17 cellular contexts compared by ENCODE assay signal in genomic region chr13:77079902-77080413, GRCh38. TPM values are rescaled to one million over a fixed set of nuclear protein-coding genes. Genes with fewer than 3 reads are reported as not detected.
DNase-seq lines count a peak whose midpoint lies in the region; ATAC-seq, FAIRE-seq and TF ChIP-seq lines count a peak whose summit lies in the region.
"Had no signal": no experiment of that assay in that cellular context is flagged by ENCODE, and none has a peak within 500 bp of the region (broad histone marks: within the 10 kb centered on the region; RNA-seq: fewer than 3 reads in every experiment).

No MANE protein-coding gene starts in this region.

- TF ChIP-seq POLR2A in endothelial cell of umbilical vein (IDR thresholded peaks at IDR 0.05; ENCODE audit: low read depth, low read length), result no peak

- no peak for DNase-seq in activated T-cell treated with anti-CD3 and anti-CD28 coated beads, Interleukin-2, amount 50 U/mL, for 24 hours
- no peak for DNase-seq in activated T-cell treated with anti-CD3 and anti-CD28 coated beads, Interleukin-2, amount 50 U/mL, for 1 hour
- DNase-seq in amniotic epithelial cell (ENCODE audit: low read depth) (peak; percentile 13), endothelial cell of umbilical vein (ENCODE audit: low read depth, low spot score) (no peak), thoracic aorta (ENCODE audit: low spot score) (no peak), amygdala (lab: John Stamatoyannopoulos, UW) (no peak)
- DNase-seq in stimulated activated CD4-positive, alpha-beta T cell treated with anti-CD3 and anti-CD28 coated beads, Interleukin-2, amount 100 ng/mL, for 24 hours, result no peak
- DNase-seq: DMS 273 treated with DMSO at 0.1 percent for 48 hours, Karpas-422, NCI-H187 treated with DMSO at 0.1 percent for 48 hours, NCI-H510A, NCI-H82, SHP77 had no signal

- H3K4me2 ChIP-seq in endothelial cell of umbilical vein (ENCODE audit: insufficient read depth, low read length), result no peak overlapping the region
- H3K4me2 ChIP-seq: BLaER1 treated with 17β-estradiol and CSF1 and Interleukin-3, amounts not matched to agents 10 nM and 100 nM had no signal

- H3K27ac ChIP-seq in endothelial cell of umbilical vein (ENCODE audit: insufficient read depth, low read depth, low read length), result no peak overlapping the region
- H3K27ac ChIP-seq in thoracic aorta, result peak overlapping the region; percentile 59 to 78
- H3K27ac ChIP-seq: BLaER1 treated with 17β-estradiol and CSF1 and Interleukin-3, amounts not matched to agents 10 nM and 100 nM had no signal

- no TSS peak for BruUV-seq in endothelial cell of umbilical vein (replicated peaks; lab: Mats Ljungman, UMichigan)

- CTCF ChIA-PET in endothelial cell of umbilical vein (lab: Charles Lee), result interaction anchor here (1.2 to 1.4 kb wide), 2 partner anchors 10 to 14 kb away, joined by 4 read pairs; no protein-coding TSS in a partner anchor

- H3K27me3 ChIP-seq in endothelial cell of umbilical vein (ENCODE audit: control insufficient read depth in 2 of 2, insufficient read depth in 2 of 2, low read length in 2 of 2) (no peaks in the 10 kb centered on the region), thoracic aorta (replicated peaks; ENCODE audit: insufficient read depth) (no peaks in the 10 kb centered on the region)
- H3K27me3 ChIP-seq: BLaER1 treated with 17β-estradiol and CSF1 and Interleukin-3, amounts not matched to agents 10 nM and 100 nM had no signal

- POLR2A ChIA-PET in endothelial cell of umbilical vein (lab: Charles Lee), result no interaction called here

- FAIRE-seq in endothelial cell of umbilical vein (lab: Jason Lieb, UNC), result peak; percentile 21
- FAIRE-seq: H1 had no signal

- peak overlapping the region; percentile 35 for H3K27ac Mint-ChIP-seq in activated T-cell treated with anti-CD3 and anti-CD28 coated beads, Interleukin-2, amount 50 U/mL, for 24 hours

- dilution Hi-C loops in endothelial cell of umbilical vein (cut with MboI; ENCODE audit: extremely low pct_ligation_motif_present, low sequenced_read_pairs), result no loop called here

- H3K36me3 ChIP-seq in endothelial cell of umbilical vein (ENCODE audit: control insufficient read depth in 2 of 2, extremely low read depth in 1 of 2, insufficient read depth in 2 of 2, low read length in 2 of 2), result peaks cover 12 to 24% of the 10 kb centered on the region in 2 experiments
- H3K36me3 ChIP-seq in thoracic aorta, result peaks cover 12% of the 10 kb centered on the region

- H3K4me1 ChIP-seq in endothelial cell of umbilical vein (ENCODE audit: control insufficient read depth, extremely low read depth, insufficient read depth, low read length) (no peaks in the 10 kb centered on the region), thoracic aorta (ENCODE audit: control insufficient read depth in 1 of 2, low read depth in 2 of 2) (peaks cover 7 to 31% of the 10 kb centered on the region in 2 donors)
- H3K4me1 ChIP-seq: BLaER1 treated with 17β-estradiol and CSF1 and Interleukin-3, amounts not matched to agents 10 nM and 100 nM had no signal

- H3K4me3 Mint-ChIP-seq in activated T-cell treated with anti-CD3 and anti-CD28 coated beads, Interleukin-2, amount 50 U/mL, for 24 hours, result no peak overlapping the region

- H3K9me3 Mint-ChIP-seq in activated T-cell treated with anti-CD3 and anti-CD28 coated beads, Interleukin-2, amount 50 U/mL, for 24 hours, result no peaks in the 10 kb centered on the region

- ATAC-seq in thoracic aorta (ENCODE audit: insufficient number of reproducible peaks, low FRiP score, low read depth), result no peak
- ATAC-seq in GM19328 (IDR thresholded peaks at IDR 0.05; ENCODE audit: unreplicated experiment), result no peak
- ATAC-seq: Panc1 had no signal

- peaks cover 97% of the 10 kb centered on the region for H3K36me3 Mint-ChIP-seq in activated T-cell treated with anti-CD3 and anti-CD28 coated beads, Interleukin-2, amount 50 U/mL, for 24 hours (ENCODE audit: low read depth)

- H3K9me3 ChIP-seq in endothelial cell of umbilical vein (replicated peaks; ENCODE audit: control insufficient read depth, insufficient read depth, low read length) (no peaks in the 10 kb centered on the region), thoracic aorta (no peaks in the 10 kb centered on the region)
- H3K9me3 ChIP-seq: BLaER1 treated with 17β-estradiol and CSF1 and Interleukin-3, amounts not matched to agents 10 nM and 100 nM had no signal

- no peaks in the 10 kb centered on the region for H3K9me1 ChIP-seq in endothelial cell of umbilical vein (replicated peaks; ENCODE audit: control insufficient read depth, extremely low read depth, insufficient read depth, low read length)

- no peaks in the 10 kb centered on the region for H3K4me1 Mint-ChIP-seq in activated T-cell treated with anti-CD3 and anti-CD28 coated beads, Interleukin-2, amount 50 U/mL, for 24 hours (ENCODE audit: low read depth)

- H4K20me1 ChIP-seq in endothelial cell of umbilical vein (replicated peaks; ENCODE audit: control insufficient read depth, extremely low read depth, insufficient read depth, low read length), result no peaks in the 10 kb centered on the region
- H4K20me1 ChIP-seq: BLaER1 treated with 17β-estradiol and CSF1 and Interleukin-3, amounts not matched to agents 10 nM and 100 nM had no signal

- no peak for TF ChIP-seq CTCF in endothelial cell of umbilical vein (IDR thresholded peaks at IDR 0.05; ENCODE audit: extremely low read depth in 1 of 2, insufficient read depth in 1 of 2, low read depth in 1 of 2, low read length in 2 of 2)
- TF ChIP-seq CTCF in thoracic aorta (IDR thresholded peaks at IDR 0.05), result no peak

- no peak overlapping the region for H2AFZ ChIP-seq in endothelial cell of umbilical vein (ENCODE audit: low read depth, low read length)

- H3K4me3 ChIP-seq in endothelial cell of umbilical vein (replicated peaks in 1 of 3; ENCODE audit: insufficient read depth in 1 of 3, low read depth in 1 of 3, low read length in 3 of 3) (no peak overlapping the region), thoracic aorta (no peak overlapping the region)
- H3K4me3 ChIP-seq: BLaER1 treated with 17β-estradiol and CSF1 and Interleukin-3, amounts not matched to agents 10 nM and 100 nM had no signal

- H3K27me3 Mint-ChIP-seq in activated T-cell treated with anti-CD3 and anti-CD28 coated beads, Interleukin-2, amount 50 U/mL, for 24 hours, result no peaks in the 10 kb centered on the region

- no peak overlapping the region for H3K9ac ChIP-seq in endothelial cell of umbilical vein (replicated peaks; ENCODE audit: extremely low read depth, insufficient read depth, low read length)
- H3K9ac ChIP-seq: BLaER1 treated with 17β-estradiol and CSF1 and Interleukin-3, amounts not matched to agents 10 nM and 100 nM had no signal

- intact Hi-C loops in endothelial cell of umbilical vein (cut with micrococcal nuclease), result no loop called here

- H3K79me2 ChIP-seq in endothelial cell of umbilical vein (ENCODE audit: control insufficient read depth, insufficient read depth, low read length), result no peaks in the 10 kb centered on the region

TF ChIP-seq in endothelial cell of umbilical vein, 7 proteins besides CTCF, POLR2A, EP300 and RAD21:
- TF ChIP-seq GATA2 (IDR thresholded peaks at IDR 0.05; ENCODE audit: insufficient read depth, insufficient read length, low read depth, low read length), result no peak
- TF ChIP-seq FOS (IDR thresholded peaks at IDR 0.05; ENCODE audit: borderline replicate concordance, insufficient read depth, low read length), result no peak
- no peak for TF ChIP-seq POLR2AphosphoS5 (IDR thresholded peaks at IDR 0.05; ENCODE audit: insufficient read depth, low read depth, low read length)
- TF ChIP-seq EZH2 (IDR thresholded peaks at IDR 0.05; ENCODE audit: borderline replicate concordance, low read depth, low read length, severe bottlenecking), result no peak
- TF ChIP-seq JUN (IDR thresholded peaks at IDR 0.05; ENCODE audit: borderline replicate concordance, insufficient read depth, insufficient read length, low read depth), result no peak

RNA-seq across cellular contexts. Expression of gene FBXL3, which starts 53.0 kb away (rescaled TPM):
- total RNA-seq in endothelial cell of umbilical vein (35.9 and 37.8 TPM in 2 replicates), thoracic aorta (100 to 1,000 TPM; 111 to 119 TPM)
- polyA plus RNA-seq in endothelial cell of umbilical vein, result 11.6 and 13.0 TPM in 2 replicates
- polyA plus RNA-seq in endothelial cell of umbilical vein (2011; cell fraction: cytosol; rRNA removed), result 14.1 and 16.0 TPM in 2 replicates
- polyA plus RNA-seq in endothelial cell of umbilical vein (2011; cell fraction: nucleus; rRNA removed), result 17.9 and 21.1 TPM in 2 replicates
- polyA plus RNA-seq in endothelial cell of umbilical vein (2012), result 20.9 and 25.9 TPM in 2 replicates
- polyA minus RNA-seq in endothelial cell of umbilical vein, result 28.3 and 33.2 TPM in 2 replicates
- polyA minus RNA-seq in endothelial cell of umbilical vein (2011; cell fraction: cytosol; rRNA and poly(A)+ RNA removed), result 32.7 TPM
- polyA minus RNA-seq in endothelial cell of umbilical vein (2011; cell fraction: nucleus; rRNA and poly(A)+ RNA removed), result 34.1 and 51.8 TPM in 2 replicates
